In the genomic region with DNA sequence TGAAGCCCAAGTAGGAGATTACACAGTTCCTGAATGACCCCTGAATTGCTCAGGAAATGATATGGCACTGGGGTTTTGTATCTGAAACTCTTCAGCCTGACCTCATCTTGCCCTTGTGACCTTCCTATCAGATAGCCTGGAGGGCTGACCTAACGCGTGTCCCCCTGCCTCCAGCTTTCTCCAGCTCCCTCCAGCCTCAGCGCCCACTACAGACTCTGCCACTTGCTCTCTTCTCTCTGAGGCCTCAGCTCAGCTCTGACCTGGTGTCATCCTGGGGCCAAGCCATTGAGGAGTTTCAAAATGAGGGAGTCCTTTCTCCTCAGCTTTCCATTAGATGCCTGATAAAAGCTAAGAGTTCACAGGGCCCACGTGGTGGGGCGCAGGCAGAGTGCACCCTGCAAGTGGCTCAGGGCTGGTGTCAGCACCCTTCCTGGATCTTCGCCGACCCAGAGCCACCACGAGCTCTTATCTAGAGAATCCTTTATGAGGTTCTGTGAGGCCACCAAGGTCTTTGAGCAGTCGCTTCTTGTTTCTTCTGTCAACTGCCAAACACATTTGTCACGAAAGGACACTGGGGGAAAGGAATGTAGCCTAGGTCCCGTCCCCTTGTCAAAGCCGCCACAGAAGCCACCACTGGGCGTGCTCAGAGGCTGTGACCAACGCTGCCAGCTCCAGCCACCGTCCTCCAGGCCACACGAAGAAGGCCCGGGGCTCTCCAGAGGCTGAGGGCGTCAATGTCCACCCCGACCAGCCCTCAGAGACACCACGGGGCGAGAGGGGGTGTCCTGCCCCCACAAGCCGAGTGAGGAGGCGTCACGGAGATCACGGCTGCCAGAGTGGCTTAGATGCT, we compare ENCODE assay signal across 13 cellular contexts.
"Had no signal": no experiment of that assay in that cellular context is flagged by ENCODE, and none has a peak within 500 bp of the region (broad histone marks: within the 10 kb centered on the region; RNA-seq: fewer than 3 reads in every experiment).

No MANE protein-coding gene starts in this region.

- H3K36me3 ChIP-seq: heart left ventricle, left lung, right lobe of liver, transverse colon had no signal

- H3K4me3 ChIP-seq: heart left ventricle, left lung, right lobe of liver, transverse colon had no signal

- H3K27me3 ChIP-seq: right lobe of liver, transverse colon had no signal

- H3K4me1 ChIP-seq: heart left ventricle, left lung, right lobe of liver, transverse colon had no signal

- H3K27ac ChIP-seq: heart left ventricle, left lung, right lobe of liver, transverse colon had no signal

- ATAC-seq: heart left ventricle; left lung; right lobe of liver; stimulated activated memory B cell treated with anti-CD40 and anti-IgM and Interleukin-4, amounts not matched to agents 10 μg/mL and 1 μg/mL and 100 μg/mL, for 72 hours; T-helper 17 cell; WTC11 had no signal

- H3K9me3 ChIP-seq: heart left ventricle, left lung, right lobe of liver, transverse colon had no signal

- DNase-seq: activated CD4-positive, alpha-beta T cell treated with anti-CD3 and anti-CD28 coated beads, Interleukin-2, amount 10 ng/mL, durations not matched to agents 24 days and 14 days; activated naive CD4-positive, alpha-beta T cell treated with anti-CD3 and anti-CD28 coated beads for 36 hours; caudate nucleus; cortex of kidney; effector CD8-positive, alpha-beta T cell; stimulated activated CD4-positive, alpha-beta T cell treated with anti-CD3 and anti-CD28 coated beads, Interleukin-1b, Interleukin-23, amount 100 ng/mL, for 48 hours; T-helper 17 cell; transverse colon had no signal
